In the genomic region with DNA sequence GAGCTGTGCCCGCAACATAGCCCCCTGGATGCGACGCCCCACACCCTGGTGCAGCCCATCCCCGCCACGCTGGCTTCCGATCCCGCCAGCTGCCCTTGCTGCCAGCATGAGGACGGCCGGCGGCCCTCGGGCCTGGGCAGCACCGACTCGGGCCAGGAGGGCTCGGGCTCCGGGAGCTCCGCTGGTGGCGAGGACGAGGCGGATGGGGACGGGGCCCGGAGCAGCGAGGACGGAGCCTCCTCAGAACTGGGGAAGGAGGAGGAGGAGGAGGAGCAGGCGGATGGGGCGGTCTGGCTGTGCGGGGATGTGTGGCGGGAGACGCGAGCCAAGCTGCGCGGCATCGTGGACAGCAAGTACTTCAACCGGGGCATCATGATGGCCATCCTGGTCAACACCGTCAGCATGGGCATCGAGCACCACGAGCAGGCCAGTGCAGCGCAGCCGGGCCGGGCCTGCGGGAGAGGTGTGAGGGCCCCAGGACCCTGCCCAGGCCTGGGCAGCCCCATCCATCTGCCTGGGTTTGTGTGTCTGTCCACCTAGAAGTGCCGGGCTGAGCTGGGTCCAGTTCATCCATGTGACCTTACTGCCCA, we compare ENCODE assay signal across 27 cellular contexts.
"Had no signal": no experiment of that assay in that cellular context is flagged by ENCODE, and none has a peak within 500 bp of the region (broad histone marks: within the 10 kb centered on the region; RNA-seq: fewer than 3 reads in every experiment).

No MANE protein-coding gene starts in this region.

- H3K36me3 Mint-ChIP-seq: stimulated activated effector memory CD8-positive, alpha-beta T cell treated with anti-CD3 and anti-CD28 coated beads, Interleukin-12 subunit alpha, Interleukin-12 subunit beta, amount 100 ng/mL, for 72 hours; stimulated activated memory B cell treated with anti-CD40 and anti-IgM and Interleukin-4, amounts not matched to agents 10 μg/mL and 1 μg/mL and 100 μg/mL, for 72 hours; stimulated activated naive B cell treated with anti-CD40 and anti-IgM and Interleukin-4, amounts not matched to agents 10 μg/mL and 1 μg/mL and 100 μg/mL, for 72 hours; type B pancreatic cell had no signal

- H3K27me3 Mint-ChIP-seq: stimulated activated naive CD8-positive, alpha-beta T cell treated with anti-CD3 and anti-CD28 coated beads, Interleukin-15, amount 100 ng/mL, for 72 hours; stimulated activated naive CD8-positive, alpha-beta T cell treated with anti-CD3 and anti-CD28 coated beads, Interleukin-15, Interleukin-2, amounts not matched to agents 100 ng/mL and 50 ng/mL, for 24 hours had no signal

- H3K4me3 Mint-ChIP-seq: stimulated activated effector memory CD8-positive, alpha-beta T cell treated with anti-CD3 and anti-CD28 coated beads, Interleukin-12 subunit alpha, Interleukin-12 subunit beta, amount 100 ng/mL, for 72 hours; stimulated activated memory B cell treated with anti-CD40 and anti-IgM and Interleukin-4, amounts not matched to agents 10 μg/mL and 1 μg/mL and 100 μg/mL, for 72 hours; stimulated activated naive B cell treated with anti-CD40 and anti-IgM and Interleukin-4, amounts not matched to agents 10 μg/mL and 1 μg/mL and 100 μg/mL, for 72 hours; stimulated activated naive CD8-positive, alpha-beta T cell treated with anti-CD3 and anti-CD28 coated beads, Interleukin-15, amount 100 ng/mL, for 72 hours; stimulated activated naive CD8-positive, alpha-beta T cell treated with anti-CD3 and anti-CD28 coated beads, Interleukin-15, Interleukin-2, amounts not matched to agents 100 ng/mL and 50 ng/mL, for 24 hours; type B pancreatic cell had no signal

- DNase-seq: stimulated activated CD4-positive, alpha-beta T cell treated with anti-CD3 and anti-CD28 coated beads, Interleukin-2, amount 100 ng/mL, for 48 hours; stimulated activated CD4-positive, alpha-beta T cell treated with anti-CD3 and anti-CD28 coated beads, Interleukin-4, amount 100 ng/mL, for 1 hour; stimulated activated CD4-positive, alpha-beta T cell treated with anti-CD3 and anti-CD28 coated beads, Interleukin-4, amount 100 ng/mL, for 24 hours; stimulated activated CD4-positive, alpha-beta T cell treated with anti-CD3 and anti-CD28 coated beads, Interleukin-4, amount 100 ng/mL, for 4 hours; stimulated activated CD8-positive, alpha-beta memory T cell treated with anti-CD3 and anti-CD28 coated beads, Interleukin-4, amount 100 ng/mL, for 48 hours; stimulated activated naive B cell treated with anti-CD40 and anti-IgM and Interleukin-4, amounts not matched to agents 10 μg/mL and 1 μg/mL and 100 μg/mL, for 72 hours; stimulated activated naive CD4-positive, alpha-beta T cell; stimulated activated naive CD4-positive, alpha-beta T cell treated with Interleukin-2 at 50 U/mL for 16 hours; stimulated activated naive CD8-positive, alpha-beta T cell treated with anti-CD3 and anti-CD28 coated beads, Interleukin-15, amount 100 ng/mL, for 72 hours; stimulated activated naive CD8-positive, alpha-beta T cell treated with anti-CD3 and anti-CD28 coated beads, Interleukin-15, Interleukin-2, amounts not matched to agents 100 U/mL and 50 U/mL, for 24 hours; stomach; substantia nigra; testis; thyroid gland; tibial artery; transverse colon; upper lobe of right lung; uterus had no signal

- H3K36me3 ChIP-seq: stomach, suprapubic skin, thoracic aorta, thyroid gland, tibial artery, tibial nerve, transverse colon, upper lobe of left lung, upper lobe of right lung, uterus, vagina had no signal

- H3K4me1 Mint-ChIP-seq: stimulated activated effector memory CD8-positive, alpha-beta T cell treated with anti-CD3 and anti-CD28 coated beads, Interleukin-12 subunit alpha, Interleukin-12 subunit beta, amount 100 ng/mL, for 72 hours; stimulated activated memory B cell treated with anti-CD40 and anti-IgM and Interleukin-4, amounts not matched to agents 10 μg/mL and 1 μg/mL and 100 μg/mL, for 72 hours; stimulated activated naive B cell treated with anti-CD40 and anti-IgM and Interleukin-4, amounts not matched to agents 10 μg/mL and 1 μg/mL and 100 μg/mL, for 72 hours; stimulated activated naive CD8-positive, alpha-beta T cell treated with anti-CD3 and anti-CD28 coated beads, Interleukin-15, amount 100 ng/mL, for 72 hours had no signal

- H3K27ac Mint-ChIP-seq: stimulated activated effector memory CD8-positive, alpha-beta T cell treated with anti-CD3 and anti-CD28 coated beads, Interleukin-12 subunit alpha, Interleukin-12 subunit beta, amount 100 ng/mL, for 72 hours; stimulated activated memory B cell treated with anti-CD40 and anti-IgM and Interleukin-4, amounts not matched to agents 10 μg/mL and 1 μg/mL and 100 μg/mL, for 72 hours; stimulated activated naive B cell treated with anti-CD40 and anti-IgM and Interleukin-4, amounts not matched to agents 10 μg/mL and 1 μg/mL and 100 μg/mL, for 72 hours; stimulated activated naive CD8-positive, alpha-beta T cell treated with anti-CD3 and anti-CD28 coated beads, Interleukin-15, Interleukin-2, amounts not matched to agents 100 ng/mL and 50 ng/mL, for 24 hours; type B pancreatic cell had no signal

- H3K27ac ChIP-seq: stomach, suprapubic skin, testis, thoracic aorta, thyroid gland, tibial artery, transverse colon, upper lobe of left lung, upper lobe of right lung, uterus, vagina had no signal

- H3K27me3 ChIP-seq: testis, thyroid gland, transverse colon, upper lobe of left lung, upper lobe of right lung, uterus, vagina had no signal

- H3K4me1 ChIP-seq: stomach, suprapubic skin, testis, tibial artery, tibial nerve, transverse colon, upper lobe of left lung, upper lobe of right lung, uterus, vagina had no signal

- H3K9me3 ChIP-seq: suprapubic skin, testis, thoracic aorta, thyroid gland, transverse colon, upper lobe of left lung, upper lobe of right lung, uterus, vagina had no signal

- H3K4me3 ChIP-seq: stomach, suprapubic skin, testis, thoracic aorta, thyroid gland, tibial artery, tibial nerve, transverse colon, upper lobe of left lung, upper lobe of right lung, uterus, vagina had no signal

- ATAC-seq: stimulated activated effector memory CD8-positive, alpha-beta T cell treated with anti-CD3 and anti-CD28 coated beads, Interleukin-12 subunit alpha, Interleukin-12 subunit beta, amount 100 ng/mL, for 72 hours; stimulated activated memory B cell treated with anti-CD40 and anti-IgM and Interleukin-4, amounts not matched to agents 10 μg/mL and 1 μg/mL and 100 μg/mL, for 72 hours; stimulated activated naive B cell treated with anti-CD40 and anti-IgM and Interleukin-4, amounts not matched to agents 10 μg/mL and 1 μg/mL and 100 μg/mL, for 72 hours; stimulated activated naive CD8-positive, alpha-beta T cell treated with anti-CD3 and anti-CD28 coated beads, Interleukin-15, amount 100 ng/mL, for 72 hours; stimulated activated naive CD8-positive, alpha-beta T cell treated with anti-CD3 and anti-CD28 coated beads, Interleukin-15, Interleukin-2, amounts not matched to agents 100 U/mL and 50 U/mL, for 24 hours; upper lobe of right lung had no signal

- H3K9me3 Mint-ChIP-seq: stimulated activated effector memory CD8-positive, alpha-beta T cell treated with anti-CD3 and anti-CD28 coated beads, Interleukin-12 subunit alpha, Interleukin-12 subunit beta, amount 100 ng/mL, for 72 hours; stimulated activated memory B cell treated with anti-CD40 and anti-IgM and Interleukin-4, amounts not matched to agents 10 μg/mL and 1 μg/mL and 100 μg/mL, for 72 hours; stimulated activated naive B cell treated with anti-CD40 and anti-IgM and Interleukin-4, amounts not matched to agents 10 μg/mL and 1 μg/mL and 100 μg/mL, for 72 hours; stimulated activated naive CD8-positive, alpha-beta T cell treated with anti-CD3 and anti-CD28 coated beads, Interleukin-15, amount 100 ng/mL, for 72 hours; stimulated activated naive CD8-positive, alpha-beta T cell treated with anti-CD3 and anti-CD28 coated beads, Interleukin-15, Interleukin-2, amounts not matched to agents 100 ng/mL and 50 ng/mL, for 24 hours; type B pancreatic cell had no signal
